1 cellular context compared by ENCODE assay signal in the genomic region with DNA sequence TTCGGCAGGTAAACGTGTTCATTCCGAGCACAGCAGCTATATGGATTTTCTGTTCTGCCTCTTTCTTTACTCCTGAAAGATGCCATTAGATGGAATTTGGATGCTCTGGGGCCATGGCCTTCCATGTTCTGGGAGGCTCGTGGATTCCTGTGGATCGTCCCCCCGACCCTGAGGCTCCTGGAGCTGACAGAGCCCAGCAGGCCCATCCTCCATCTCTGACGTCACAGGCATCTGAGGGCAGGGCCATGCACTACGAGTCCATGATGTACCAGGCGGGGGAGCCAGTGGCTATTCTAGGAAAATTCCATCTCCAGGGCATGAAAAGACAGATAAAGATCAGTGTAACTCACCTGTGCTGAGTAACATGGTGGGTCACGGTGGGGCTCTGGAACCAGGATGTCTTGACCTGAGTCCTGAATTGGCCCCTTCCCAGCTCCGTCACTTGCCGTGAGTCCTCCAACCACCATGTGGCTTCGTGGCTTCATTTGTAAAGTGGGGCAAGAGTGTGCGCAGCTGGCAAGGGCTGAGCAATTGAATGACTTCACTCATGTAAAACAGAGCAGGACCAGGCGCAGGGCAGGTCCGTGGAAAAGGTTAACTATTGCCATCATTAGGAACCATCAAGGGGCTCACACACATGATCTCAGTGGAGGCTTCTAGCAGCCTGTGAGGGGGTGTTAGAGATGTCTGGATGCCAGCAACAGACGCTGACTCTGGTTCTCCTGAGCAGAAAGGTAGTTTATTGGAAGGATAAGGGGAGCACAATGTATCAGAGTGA.
A peak's percentile ranks its signal among the peaks of the same experiment; 100 is the strongest.
TF ChIP-seq lines count a peak whose summit lies in the region.
"Not testable (repeated sequence)": the region's sequence is repeated elsewhere in the genome, so short reads cannot be mapped to it uniquely, and the experiment has no call there.

No MANE protein-coding gene starts in this region.

TF ChIP-seq in K562, 482 proteins besides CTCF, POLR2A, EP300 and RAD21:
- not testable (repeated sequence) for TF ChIP-seq ATF1 (CRISPR knock-in tag; IDR thresholded peaks at IDR 0.05)
- TF ChIP-seq ATF1 (tag; IDR thresholded peaks at IDR 0.05) (peak; percentile 61), CREM (IDR thresholded peaks at IDR 0.05; ENCODE audit: low read depth) (peak; percentile 63)
